In the genomic region with DNA sequence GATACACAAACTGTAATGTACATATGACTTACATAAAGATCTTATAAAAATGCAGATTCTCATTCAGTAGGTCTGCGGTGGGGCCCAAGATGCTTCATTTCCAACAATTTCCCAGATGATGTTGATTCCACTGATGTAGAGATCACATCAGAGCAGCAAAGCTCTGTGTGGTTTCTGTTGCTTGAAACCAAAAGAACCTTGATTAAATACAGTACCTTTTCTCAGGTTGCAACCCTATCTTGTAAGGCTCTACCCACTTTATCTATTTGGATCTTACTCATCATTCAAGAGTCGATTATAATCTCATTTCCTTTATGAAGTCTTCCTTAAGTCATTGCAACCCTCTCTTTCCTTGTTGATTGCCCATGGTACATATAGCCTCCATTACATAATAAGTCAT, we compare ENCODE assay signal across 26 cellular contexts.
"Had no signal": no experiment of that assay in that cellular context is flagged by ENCODE, and none has a peak within 500 bp of the region (broad histone marks: within the 10 kb centered on the region; RNA-seq: fewer than 3 reads in every experiment).

No MANE protein-coding gene starts in this region.

- H3K9me3 ChIP-seq: gastroesophageal sphincter, lower lobe of right lung, mucosa of descending colon had no signal

- H3K36me3 ChIP-seq: esophagus muscularis mucosa, gastroesophageal sphincter, heart left ventricle, lower lobe of right lung had no signal

- H3K4me3 Mint-ChIP-seq: immature natural killer cell; mesothelial cell of epicardium; naive B cell; naive thymus-derived CD8-positive, alpha-beta T cell had no signal

- H3K27ac Mint-ChIP-seq: immature natural killer cell; mesothelial cell of epicardium; naive B cell; naive thymus-derived CD8-positive, alpha-beta T cell had no signal

- H3K36me3 Mint-ChIP-seq: immature natural killer cell; mesothelial cell of epicardium; naive B cell; naive thymus-derived CD8-positive, alpha-beta T cell had no signal

- H3K27me3 Mint-ChIP-seq: naive thymus-derived CD8-positive, alpha-beta T cell had no signal

- H3K4me1 Mint-ChIP-seq: immature natural killer cell; mesothelial cell of epicardium; naive B cell; naive thymus-derived CD8-positive, alpha-beta T cell had no signal

- H3K4me2 ChIP-seq: hepatocyte had no signal

- ATAC-seq: foreskin keratinocyte; gastroesophageal sphincter; heart left ventricle; left colon; left lobe of liver; left ventricle myocardium superior; lower lobe of right lung; mucosa of descending colon; naive thymus-derived CD8-positive, alpha-beta T cell had no signal

- H3K79me2 ChIP-seq: hepatocyte had no signal

- DNase-seq: dermis blood vessel endothelial cell; dorsolateral prefrontal cortex; effector CD4-positive, alpha-beta T cell; effector memory CD4-positive, alpha-beta T cell; foreskin keratinocyte; heart left ventricle; hypothalamus; immature natural killer cell; islet precursor cell; kidney; kidney glomerular epithelial cell; left colon; left ventricle myocardium superior; lower lobe of right lung; mesenchymal stem cell; mucosa of descending colon; naive B cell; naive thymus-derived CD8-positive, alpha-beta T cell had no signal

- H3K27me3 ChIP-seq: esophagus muscularis mucosa, foreskin keratinocyte, gastroesophageal sphincter, hepatocyte had no signal

- FAIRE-seq: endothelial cell of umbilical vein, frontal cortex, kidney had no signal

- H3K4me1 ChIP-seq: esophagus muscularis mucosa, foreskin keratinocyte, gastroesophageal sphincter, heart left ventricle, lower lobe of right lung had no signal

- H3K27ac ChIP-seq: coronary artery, dorsolateral prefrontal cortex, esophagus muscularis mucosa, foreskin keratinocyte, gastroesophageal sphincter, heart left ventricle, hepatocyte, lower lobe of right lung had no signal

- H2AFZ ChIP-seq: hepatocyte had no signal

- H3K4me3 ChIP-seq: coronary artery, dorsolateral prefrontal cortex, esophagus muscularis mucosa, gastroesophageal sphincter, heart left ventricle, hepatocyte, lower lobe of right lung, mucosa of descending colon had no signal
